Comparison of ENCODE assay signal across 16 cellular contexts in the genomic region with DNA sequence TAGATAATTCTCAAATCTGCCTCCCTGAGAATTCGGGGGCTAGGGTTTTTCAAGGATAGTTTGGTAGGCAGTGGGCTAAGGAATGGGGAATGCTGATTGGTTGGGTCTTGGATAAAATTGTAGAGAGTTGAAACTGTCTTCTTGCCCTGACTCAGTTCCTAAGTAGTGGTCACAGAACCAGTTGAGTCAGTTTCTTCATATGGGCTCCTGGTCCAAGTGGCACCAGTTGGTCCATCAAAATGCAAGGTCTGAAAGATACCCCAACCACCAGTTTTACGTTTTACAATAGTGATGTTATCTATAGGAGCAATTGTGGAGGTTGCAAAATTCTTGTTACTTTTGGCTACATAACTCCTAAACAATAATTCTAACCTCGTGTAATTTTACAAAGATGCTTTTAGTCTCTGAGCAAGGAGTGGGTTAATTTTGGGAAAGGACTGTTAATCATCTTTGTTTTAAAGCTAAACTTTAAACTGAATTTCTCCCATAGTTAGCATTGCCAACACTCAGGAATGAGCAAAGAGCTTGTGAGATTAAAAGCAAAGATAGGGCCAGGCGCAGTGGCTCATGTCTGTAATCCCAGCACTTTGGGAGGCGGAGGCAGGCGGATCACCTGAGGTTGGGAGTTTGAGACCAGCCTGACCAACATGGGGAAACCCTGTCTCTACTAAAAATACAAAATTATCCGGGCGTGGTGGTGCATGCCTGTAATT. TPM values are rescaled to one million over a fixed set of nuclear protein-coding genes. Genes with fewer than 3 reads are reported as not detected.
DNase-seq lines count a peak whose midpoint lies in the region; ATAC-seq, FAIRE-seq and TF ChIP-seq lines count a peak whose summit lies in the region.
"Had no signal": no experiment of that assay in that cellular context is flagged by ENCODE, and none has a peak within 500 bp of the region (broad histone marks: within the 10 kb centered on the region; RNA-seq: fewer than 3 reads in every experiment).

No MANE protein-coding gene starts in this region.

- CTCF ChIA-PET in RWPE1 (lab: Yijun Ruan, JAX), result interaction anchor here (0.7 kb wide), 2 partner anchors 25 to 350 kb away, joined by 3 read pairs; no protein-coding TSS in a partner anchor
- CTCF ChIA-PET in HepG2 (lab: Yijun Ruan, JAX; ENCODE audit: low intra/inter-chr PET ratio, low total read pairs), result no interaction called here

- peaks cover 30% of the 10 kb centered on the region for H3K4me1 ChIP-seq in HepG2 (ENCODE audit: insufficient read depth, low read length)

- FAIRE-seq in HepG2 (lab: Jason Lieb, UNC), result no peak

- no peak for TF ChIP-seq CTCF in RWPE1 (conservative IDR thresholded peaks at IDR 0.05; ENCODE audit: low read depth)
- TF ChIP-seq CTCF in epithelial cell of esophagus (IDR thresholded peaks at IDR 0.05; ENCODE audit: insufficient read depth, low read depth, low read length, missing control alignments), result no peak
- no peak for TF ChIP-seq CTCF in HepG2 (CRISPR knock-in tag; IDR thresholded peaks at IDR 0.05)

- H3K27ac ChIP-seq in RWPE1, result peak overlapping the region; percentile 49
- no peak overlapping the region for H3K27ac ChIP-seq in HepG2 (ENCODE audit: extremely low read length, insufficient read depth, low read length)
- H3K27ac ChIP-seq: C4-2B, HL-60 had no signal

- no peak for ATAC-seq in HepG2
- no peak for ATAC-seq in HG03378 (IDR thresholded peaks at IDR 0.05; ENCODE audit: unreplicated experiment)
- ATAC-seq in GM18502 (IDR thresholded peaks at IDR 0.05; ENCODE audit: poor library complexity, unreplicated experiment), result no peak

- H3K9me3 ChIP-seq in HepG2 (ENCODE audit: low read length), result no peaks in the 10 kb centered on the region

- TF ChIP-seq POLR2A in HepG2 (IDR thresholded peaks at IDR 0.05; ENCODE audit: insufficient read depth in 1 of 2, low read depth in 2 of 2, low read length in 2 of 2), result no peak

- WGBS in HepG2 (ENCODE audit: low lambda C conversion rate), result 89% methylated on average over 8 of the region's 8 CpGs

- H3K27me3 ChIP-seq in HepG2 (ENCODE audit: control insufficient read depth in 1 of 2, insufficient read depth in 2 of 2, low read length in 2 of 2), result no peaks in the 10 kb centered on the region

- in situ Hi-C loops in HepG2 (cut with HindIII; ENCODE audit: extremely low pct_ligation_motif_present, low pct_unique_long_range_greater_than_20kb), result no loop called here

- no peak overlapping the region for H2AFZ ChIP-seq in HepG2 (ENCODE audit: low read length)

- peaks cover 3 to 28% of the 10 kb centered on the region in 2 experiments for H3K36me3 ChIP-seq in HepG2 (replicated peaks in 1 of 2; ENCODE audit: control insufficient read depth in 1 of 2, insufficient read depth in 2 of 2, low read length in 2 of 2)

- POLR2A ChIA-PET in RWPE1 (lab: Yijun Ruan, JAX; ENCODE audit: low non-redundant PET) (no interaction called here), HepG2 (lab: Yijun Ruan, JAX) (no interaction called here)

- TF ChIP-seq RAD21 in HepG2 (CRISPR knock-in tag; IDR thresholded peaks at IDR 0.05), result no peak

- no peaks in the 10 kb centered on the region for H4K20me1 ChIP-seq in HepG2 (ENCODE audit: insufficient read depth, low read length)

- no peak overlapping the region for H3K9ac ChIP-seq in HepG2 (ENCODE audit: insufficient read depth, low read depth, low read length)

- no peak overlapping the region for H3K4me2 ChIP-seq in HepG2 (ENCODE audit: low read depth, low read length)

- intact Hi-C loops in HepG2 (cut with micrococcal nuclease; ENCODE audit: unreplicated experiment), result no loop called here

- peak; percentile 22 for DNase-seq in EH (ENCODE audit: low read depth)
- no peak for DNase-seq in RWPE1 (ENCODE audit: low spot score)
- DNase-seq in epithelial cell of esophagus (ENCODE audit: low read depth), result peak; percentile 28
- DNase-seq in HepG2 (ENCODE audit: low spot score), result no peak
- DNase-seq in HK-2 (ENCODE audit: unreplicated experiment), result no peak
- DNase-seq: ACHN; CD4-positive, alpha-beta memory T cell; DMS153; DND-41; GOT3; H9; KBM-7 had no signal

- peaks cover 77% of the 10 kb centered on the region for H3K79me2 ChIP-seq in HepG2 (ENCODE audit: insufficient read depth, low read length)

- no peak for TF ChIP-seq EP300 in HepG2 (IDR thresholded peaks at IDR 0.05; ENCODE audit: low read depth in 2 of 2, low read length in 2 of 2)
- TF ChIP-seq EP300 in HepG2 (CRISPR knock-in tag; IDR thresholded peaks at IDR 0.05; ENCODE audit: borderline replicate concordance), result no peak

- BruUV-seq in HepG2 (replicated peaks; lab: Mats Ljungman, UMichigan), result no TSS peak

- H3K4me3 ChIP-seq in epithelial cell of esophagus (ENCODE audit: low read length) (no peak overlapping the region), HepG2 (replicated peaks in 1 of 3; ENCODE audit: insufficient read depth in 1 of 3, low read depth in 2 of 3, low read length in 3 of 3) (no peak overlapping the region)

TF ChIP-seq in HepG2, 621 proteins besides CTCF, POLR2A, EP300 and RAD21 (continues in another document):
- TF ChIP-seq ZNF615 (CRISPR knock-in tag; IDR thresholded peaks at IDR 0.05; ENCODE audit: borderline replicate concordance), result no peak
- TF ChIP-seq ZNF652 (CRISPR knock-in tag; IDR thresholded peaks at IDR 0.05; ENCODE audit: borderline replicate concordance, low read depth), result 0 out of 2 replicates have a peak, but pooled peaks have one; percentile 25
- no peak for TF ChIP-seq GATAD1 (CRISPR knock-in tag; IDR thresholded peaks at IDR 0.05)
- TF ChIP-seq, protein P1, sequence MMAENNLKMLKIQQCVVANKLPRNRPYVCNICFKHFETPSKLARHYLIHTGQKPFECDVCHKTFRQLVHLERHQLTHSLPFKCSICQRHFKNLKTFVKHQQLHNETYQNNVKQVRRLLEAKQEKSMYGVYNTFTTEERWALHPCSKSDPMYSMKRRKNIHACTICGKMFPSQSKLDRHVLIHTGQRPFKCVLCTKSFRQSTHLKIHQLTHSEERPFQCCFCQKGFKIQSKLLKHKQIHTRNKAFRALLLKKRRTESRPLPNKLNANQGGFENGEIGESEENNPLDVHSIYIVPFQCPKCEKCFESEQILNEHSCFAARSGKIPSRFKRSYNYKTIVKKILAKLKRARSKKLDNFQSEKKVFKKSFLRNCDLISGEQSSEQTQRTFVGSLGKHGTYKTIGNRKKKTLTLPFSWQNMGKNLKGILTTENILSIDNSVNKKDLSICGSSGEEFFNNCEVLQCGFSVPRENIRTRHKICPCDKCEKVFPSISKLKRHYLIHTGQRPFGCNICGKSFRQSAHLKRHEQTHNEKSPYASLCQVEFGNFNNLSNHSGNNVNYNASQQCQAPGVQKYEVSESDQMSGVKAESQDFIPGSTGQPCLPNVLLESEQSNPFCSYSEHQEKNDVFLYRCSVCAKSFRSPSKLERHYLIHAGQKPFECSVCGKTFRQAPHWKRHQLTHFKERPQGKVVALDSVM (CRISPR knock-in tag; IDR thresholded peaks at IDR 0.05), result no peak
- no peak for TF ChIP-seq KDM1A (CRISPR knock-in tag; IDR thresholded peaks at IDR 0.05)

RNA-seq across cellular contexts. Expression of a gene that starts 7.7 kb away (rescaled TPM):
- 54.9 and 78.8 TPM in 2 replicates for total RNA-seq in HepG2 (2016; rRNA removed; fragmentation: Illumina TruSeq; extraction: Trizol)
- total RNA-seq in HepG2 (2016; cell fraction: cytosol; rRNA removed; fragmentation: Illumina TruSeq; extraction: Trizol; ENCODE audit: low read depth), result 32.2 and 37.7 TPM in 2 replicates
- 53.0 and 81.8 TPM in 2 replicates for total RNA-seq in HepG2 (2016; cell fraction: insoluble cytoplasmic fraction; rRNA removed; fragmentation: Illumina TruSeq; extraction: Trizol)
- total RNA-seq in HepG2 (2016; cell fraction: membrane; rRNA removed; fragmentation: Illumina TruSeq; extraction: Trizol), result 48.1 and 56.0 TPM in 2 replicates
- total RNA-seq in HepG2 (2016; cell fraction: nucleus; rRNA removed; fragmentation: Illumina TruSeq; extraction: Trizol), result 30.4 and 37.6 TPM in 2 replicates
- polyA plus RNA-seq in HepG2 (2011; rRNA removed), result 30.4 and 41.2 TPM in 2 replicates
- polyA plus RNA-seq in HepG2 (2011; cell fraction: cytosol; rRNA removed), result 20.7 and 26.4 TPM in 2 replicates
- polyA plus RNA-seq in HepG2 (2011; cell fraction: nucleus; rRNA removed), result 9.9 TPM in 2 replicates
- 29.6 and 42.5 TPM in 2 replicates for polyA plus RNA-seq in HepG2 (2012)
- 21.6 and 21.8 TPM in 2 replicates for polyA plus RNA-seq in HepG2 (2016; cell fraction: cytosol; fragmentation: Illumina TruSeq; extraction: Trizol; ENCODE audit: low read depth)
- polyA plus RNA-seq in HepG2 (2016; cell fraction: insoluble cytoplasmic fraction; fragmentation: Illumina TruSeq; extraction: Trizol; ENCODE audit: low read depth), result 72.3 and 79.1 TPM in 2 replicates
- polyA plus RNA-seq in HepG2 (2016; cell fraction: membrane; fragmentation: Illumina TruSeq; extraction: Trizol; ENCODE audit: low read depth), result 39.9 and 41.7 TPM in 2 replicates
- polyA plus RNA-seq in HepG2 (2016; cell fraction: nucleus; fragmentation: Illumina TruSeq; extraction: Trizol; ENCODE audit: insufficient read depth, low read depth), result 35.7 and 38.8 TPM in 2 replicates
- polyA minus RNA-seq in HepG2 (2011; rRNA and poly(A)+ RNA removed; ENCODE audit: low replicate concordance), result 34.1 and 42.0 TPM in 2 replicates
- polyA minus RNA-seq in HepG2 (2011; cell fraction: cytosol; rRNA and poly(A)+ RNA removed), result 42.0 and 44.9 TPM in 2 replicates
- polyA minus RNA-seq in HepG2 (2011; cell fraction: nucleus; rRNA and poly(A)+ RNA removed), result 73.0 and 139 TPM in 2 replicates

RNA-seq across cellular contexts. Expression of a gene that starts 53.0 kb away (rescaled TPM):
- total RNA-seq in HepG2 (2016; rRNA removed; fragmentation: Illumina TruSeq; extraction: Trizol), result 28.8 and 36.2 TPM in 2 replicates
- total RNA-seq in HepG2 (2016; cell fraction: cytosol; rRNA removed; fragmentation: Illumina TruSeq; extraction: Trizol; ENCODE audit: low read depth), result 7.6 and 8.2 TPM in 2 replicates
- 29.6 and 43.8 TPM in 2 replicates for total RNA-seq in HepG2 (2016; cell fraction: insoluble cytoplasmic fraction; rRNA removed; fragmentation: Illumina TruSeq; extraction: Trizol)
- 18.3 and 23.9 TPM in 2 replicates for total RNA-seq in HepG2 (2016; cell fraction: membrane; rRNA removed; fragmentation: Illumina TruSeq; extraction: Trizol)
- total RNA-seq in HepG2 (2016; cell fraction: nucleus; rRNA removed; fragmentation: Illumina TruSeq; extraction: Trizol), result 12.7 and 14.4 TPM in 2 replicates
- 7.3 and 11.2 TPM in 2 replicates for polyA plus RNA-seq in HepG2 (2011; rRNA removed)
- 7.0 and 7.1 TPM in 2 replicates for polyA plus RNA-seq in HepG2 (2011; cell fraction: cytosol; rRNA removed)
- polyA plus RNA-seq in HepG2 (2011; cell fraction: nucleus; rRNA removed), result 1.8 TPM in 2 replicates
- 7.0 and 16.8 TPM in 2 replicates for polyA plus RNA-seq in HepG2 (2012)
- polyA plus RNA-seq in HepG2 (2016; cell fraction: cytosol; fragmentation: Illumina TruSeq; extraction: Trizol; ENCODE audit: low read depth), result 8.8 and 9.8 TPM in 2 replicates
- polyA plus RNA-seq in HepG2 (2016; cell fraction: insoluble cytoplasmic fraction; fragmentation: Illumina TruSeq; extraction: Trizol; ENCODE audit: low read depth), result 34.9 and 35.8 TPM in 2 replicates
- 20.4 and 21.2 TPM in 2 replicates for polyA plus RNA-seq in HepG2 (2016; cell fraction: membrane; fragmentation: Illumina TruSeq; extraction: Trizol; ENCODE audit: low read depth)
- polyA plus RNA-seq in HepG2 (2016; cell fraction: nucleus; fragmentation: Illumina TruSeq; extraction: Trizol; ENCODE audit: insufficient read depth, low read depth), result 16.7 and 21.1 TPM in 2 replicates
- 4.7 and 5.8 TPM in 2 replicates for polyA minus RNA-seq in HepG2 (2011; rRNA and poly(A)+ RNA removed; ENCODE audit: low replicate concordance)
- 6.0 TPM in 2 replicates for polyA minus RNA-seq in HepG2 (2011; cell fraction: cytosol; rRNA and poly(A)+ RNA removed)
- 4.1 TPM in 2 replicates for polyA minus RNA-seq in HepG2 (2011; cell fraction: nucleus; rRNA and poly(A)+ RNA removed)

Comparison
In these comparisons a context has a peak if more than half of its experiments do, and no peak if none do; other contexts are left out.
1. DNase-seq: peak in EH (single experiment) and epithelial cell of esophagus (single experiment); none in RWPE1 (single experiment), HepG2 (single experiment) and HK-2 (single experiment).